ENCODE assay signal across 17 cellular contexts in the genomic region with DNA sequence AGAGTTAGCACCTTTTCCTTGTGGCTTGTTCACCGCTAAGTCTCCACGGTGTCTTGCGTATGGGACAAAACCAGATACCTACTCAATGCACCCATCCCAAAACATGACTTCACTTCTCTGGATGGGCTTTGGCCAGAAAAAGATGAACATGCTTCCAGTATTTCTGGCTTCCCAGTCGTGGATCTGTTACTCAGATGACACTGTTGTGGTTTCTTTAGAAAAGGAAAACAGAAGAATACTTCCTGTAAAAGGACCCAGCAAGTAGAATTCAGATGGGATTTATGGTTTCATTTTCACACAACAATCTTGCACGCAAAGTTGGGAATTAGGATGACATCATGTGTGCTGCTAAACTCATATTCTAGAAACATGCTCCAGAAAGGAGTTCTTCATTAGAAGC.
DNase-seq lines count a peak whose midpoint lies in the region; ATAC-seq and TF ChIP-seq lines count a peak whose summit lies in the region.
"Had no signal": no experiment of that assay in that cellular context is flagged by ENCODE, and none has a peak within 500 bp of the region (broad histone marks: within the 10 kb centered on the region; RNA-seq: fewer than 3 reads in every experiment).

No MANE protein-coding gene starts in this region.

- H4K91ac ChIP-seq in IMR-90 (ENCODE audit: insufficient read depth, low read depth, low read length) (no peak overlapping the region), neuronal stem cell (ENCODE audit: low read depth, low read length, poor library complexity) (no peak overlapping the region)

- TF ChIP-seq CTCF in AG09319 (IDR thresholded peaks at IDR 0.05; ENCODE audit: low read depth, low read length), result no peak
- no peak for TF ChIP-seq CTCF in IMR-90 (conservative IDR thresholded peaks at IDR 0.05; ENCODE audit: low read depth, low read length)
- no peak for TF ChIP-seq CTCF in endodermal cell (conservative IDR thresholded peaks at IDR 0.05)
- no peak for TF ChIP-seq CTCF in omental fat pad (IDR thresholded peaks at IDR 0.05)

- ATAC-seq in IMR-90 (ENCODE audit: low read depth) (peak; percentile 32), omental fat pad (ENCODE audit: low FRiP score) (no peak)
- ATAC-seq: naive thymus-derived CD4-positive, alpha-beta T cell had no signal

- H3K18ac ChIP-seq in IMR-90 (ENCODE audit: low read depth, low read length) (no peak overlapping the region), neuronal stem cell (ENCODE audit: low read length) (no peak overlapping the region)

- dilution Hi-C loops in IMR-90 (cut with HindIII; ENCODE audit: low sequenced_read_pairs, unreplicated experiment), result no loop called here

- no peak overlapping the region for H2BK5ac ChIP-seq in IMR-90 (ENCODE audit: low read depth, low read length, poor library complexity, severe bottlenecking)
- H2BK5ac ChIP-seq in neuronal stem cell (ENCODE audit: low read length), result no peak overlapping the region

- no peak overlapping the region for H3K4me3 Mint-ChIP-seq in endodermal cell
- H3K4me3 Mint-ChIP-seq: activated CD4-positive, alpha-beta memory T cell treated with anti-CD3 and anti-CD28 coated beads for 36 hours; naive thymus-derived CD4-positive, alpha-beta T cell had no signal

- no peak overlapping the region for H4K8ac ChIP-seq in IMR-90 (ENCODE audit: low read depth in 2 of 2, low read length in 2 of 2)
- no peak overlapping the region for H4K8ac ChIP-seq in neuronal stem cell (ENCODE audit: low read depth, low read length)

- BruUV-seq in IMR-90 (replicated peaks; lab: Mats Ljungman, UMichigan), result no TSS peak

- peaks cover 3% of the 10 kb centered on the region; the same call in 1 of the 2 replicates for H3K4me1 ChIP-seq in IMR-90 (ENCODE audit: control insufficient read depth, insufficient read depth, low read length)
- H3K4me1 ChIP-seq in endodermal cell (ENCODE audit: control insufficient read depth, insufficient read depth, low read length), result peaks cover 5% of the 10 kb centered on the region
- H3K4me1 ChIP-seq in neuronal stem cell (ENCODE audit: control insufficient read depth in 2 of 2, insufficient read depth in 1 of 2, low read depth in 1 of 2, low read length in 2 of 2), result peaks cover 18 to 25% of the 10 kb centered on the region in 2 donors
- H3K4me1 ChIP-seq: esophagus squamous epithelium had no signal

- H3K36me3 Mint-ChIP-seq in endodermal cell (ENCODE audit: low read depth), result no peaks in the 10 kb centered on the region
- H3K36me3 Mint-ChIP-seq: activated CD4-positive, alpha-beta memory T cell treated with anti-CD3 and anti-CD28 coated beads for 36 hours had no signal

- H3K14ac ChIP-seq in IMR-90 (replicated peaks; ENCODE audit: low read depth, low read length), result no peak overlapping the region
- no peak overlapping the region for H3K14ac ChIP-seq in neuronal stem cell (ENCODE audit: low read length)

- H3K9me3 ChIP-seq in IMR-90 (ENCODE audit: control insufficient read depth, insufficient read depth, low read length) (no peaks in the 10 kb centered on the region), endodermal cell (ENCODE audit: control insufficient read depth, low read length) (no peaks in the 10 kb centered on the region), neuronal stem cell (replicated peaks in 1 of 2; ENCODE audit: control insufficient read depth in 2 of 2, insufficient read depth in 1 of 2, low read depth in 1 of 2, low read length in 2 of 2) (no peaks in the 10 kb centered on the region)
- H3K9me3 ChIP-seq: esophagus squamous epithelium had no signal

- H2AK9ac ChIP-seq in IMR-90 (replicated peaks; ENCODE audit: low read depth, low read length, poor library complexity), result no peak overlapping the region

- H3K27ac ChIP-seq in IMR-90 (ENCODE audit: insufficient read depth, low read length) (no peak overlapping the region), endodermal cell (ENCODE audit: low read depth, low read length) (peak overlapping the region; percentile 73), neuronal stem cell (replicated peaks; ENCODE audit: low read length) (no peak overlapping the region)

- H3K23ac ChIP-seq in IMR-90 (ENCODE audit: low read depth, low read length) (no peak overlapping the region), neuronal stem cell (ENCODE audit: low read depth, low read length, poor library complexity) (no peak overlapping the region)

- H2BK15ac ChIP-seq in IMR-90 (ENCODE audit: low read depth, low read length) (no peak overlapping the region), neuronal stem cell (ENCODE audit: low read length) (no peak overlapping the region)

- TF ChIP-seq RAD21 in IMR-90 (IDR thresholded peaks at IDR 0.05; ENCODE audit: low read length), result no peak

- H3K36me3 ChIP-seq in IMR-90 (ENCODE audit: control insufficient read depth, insufficient read depth, low read length) (no peaks in the 10 kb centered on the region), endodermal cell (ENCODE audit: control insufficient read depth, insufficient read depth, low read length) (no peaks in the 10 kb centered on the region), neuronal stem cell (replicated peaks in 1 of 2; ENCODE audit: control insufficient read depth in 2 of 2, insufficient read depth in 2 of 2, low read length in 2 of 2) (no peaks in the 10 kb centered on the region)
- H3K36me3 ChIP-seq: esophagus squamous epithelium had no signal

- H3K9me3 Mint-ChIP-seq in endodermal cell, result no peaks in the 10 kb centered on the region
- H3K9me3 Mint-ChIP-seq: activated CD4-positive, alpha-beta memory T cell treated with anti-CD3 and anti-CD28 coated beads for 36 hours had no signal

- H3K27me3 Mint-ChIP-seq in endodermal cell (ENCODE audit: insufficient read depth), result no peaks in the 10 kb centered on the region
- H3K27me3 Mint-ChIP-seq: activated CD4-positive, alpha-beta memory T cell treated with anti-CD3 and anti-CD28 coated beads for 36 hours had no signal

- H3K9me1 ChIP-seq in IMR-90 (ENCODE audit: insufficient read depth, low read length), result no peaks in the 10 kb centered on the region

- H3K79me1 ChIP-seq in IMR-90 (ENCODE audit: low read depth in 1 of 2, low read length in 2 of 2) (no peaks in the 10 kb centered on the region), neuronal stem cell (ENCODE audit: low read depth, low read length) (no peaks in the 10 kb centered on the region)

- no peak overlapping the region for H3K9ac ChIP-seq in IMR-90 (ENCODE audit: low read depth, low read length)
- H3K9ac ChIP-seq in endodermal cell (ENCODE audit: extremely low read depth, low read length, poor library complexity, severe bottlenecking), result no peak overlapping the region
- no peak overlapping the region for H3K9ac ChIP-seq in neuronal stem cell (ENCODE audit: low read depth, low read length, poor library complexity)

- DNase-seq in AG09319 (ENCODE audit: extremely low read depth, low read depth) (peak; percentile 85), IMR-90 (peak; percentile 79), endodermal cell (no peak), neuronal stem cell (ENCODE audit: low spot score) (no peak), DMS79 treated with DMSO at 0.1 percent for 48 hours (lab: John Stamatoyannopoulos, UW) (no peak), DMS53 treated with DMSO at 0.1 percent for 48 hours (lab: John Stamatoyannopoulos, UW; ENCODE audit: unreplicated experiment) (no peak), NCI-H1417 treated with DMSO at 0.1 percent for 48 hours (lab: John Stamatoyannopoulos, UW) (no peak), omental fat pad (ENCODE audit: low spot score) (no peak)
- DNase-seq: activated CD4-positive, alpha-beta memory T cell treated with anti-CD3 and anti-CD28 coated beads for 36 hours; activated effector memory CD4-positive, alpha-beta T cell treated with anti-CD3 and anti-CD28 coated beads, Interleukin-2, amount 50 U/mL, for 16 hours; C1 segment of cervical spinal cord; esophagus squamous epithelium; kidney; MM.1S; naive thymus-derived CD4-positive, alpha-beta T cell; NCI-H2227 treated with DMSO at 0.1 percent for 48 hours; stimulated activated CD4-positive, alpha-beta T cell treated with anti-CD3 and anti-CD28 coated beads, Interleukin-15, amount 100 ng/mL, for 24 hours had no signal

- in situ Hi-C loops in IMR-90 (cut with MboI; ENCODE audit: low sequenced_read_pairs), result no loop called here

- no peak overlapping the region for H3K56ac ChIP-seq in IMR-90 (ENCODE audit: extremely low read depth, insufficient read depth, low read length)

- no peak for TF ChIP-seq POLR2A in IMR-90 (IDR thresholded peaks at IDR 0.05; ENCODE audit: low read depth, low read length)

- H3K4me2 ChIP-seq in IMR-90 (ENCODE audit: low read depth, low read length) (no peak overlapping the region), neuronal stem cell (ENCODE audit: insufficient read depth, low read length, poor library complexity, severe bottlenecking) (no peak overlapping the region)

- H2BK20ac ChIP-seq in IMR-90 (ENCODE audit: low read depth, low read length), result no peak overlapping the region

- intact Hi-C loops in IMR-90 (cut with micrococcal nuclease), result no loop called here

- H2AFZ ChIP-seq in IMR-90 (replicated peaks; ENCODE audit: low read length, poor library complexity) (no peak overlapping the region), neuronal stem cell (ENCODE audit: low read length) (peak overlapping the region; percentile 37)

- no peak overlapping the region for H3K4me3 ChIP-seq in IMR-90 (ENCODE audit: insufficient read depth, low read depth, low read length)
- no peak overlapping the region for H3K4me3 ChIP-seq in endodermal cell (ENCODE audit: low read length)
- no peak overlapping the region for H3K4me3 ChIP-seq in neuronal stem cell (ENCODE audit: low read length in 2 of 2)

- WGBS in IMR-90 (ENCODE audit: extremely low coverage in 2 of 2, insufficient read length in 1 of 2), 2 experiments, result no CpG with 5 or more reads among the region's 5 CpGs
- WGBS in endodermal cell (ENCODE audit: insufficient coverage in 1 of 2, insufficient read length in 1 of 2), 2 experiments, result 87 to 90% methylated on average over 3 to 5 of the region's 5 CpGs
- no CpG with 5 or more reads among the region's 5 CpGs for WGBS in neuronal stem cell (ENCODE audit: extremely low coverage in 2 of 2, insufficient read length in 2 of 2, insufficient replicate concordance in 1 of 2), 2 donors

- H3K4me1 Mint-ChIP-seq in endodermal cell, result peaks cover 9% of the 10 kb centered on the region
- H3K4me1 Mint-ChIP-seq: naive thymus-derived CD4-positive, alpha-beta T cell had no signal

- H3K4ac ChIP-seq in IMR-90 (ENCODE audit: low read depth, low read length) (no peak overlapping the region), neuronal stem cell (ENCODE audit: low read length) (no peak overlapping the region)

- POLR2A ChIA-PET in IMR-90 (lab: Charles Lee; ENCODE audit: unreplicated experiment), result no interaction called here

- H4K5ac ChIP-seq in IMR-90 (ENCODE audit: low read depth, low read length), result no peak overlapping the region

- CTCF ChIA-PET in IMR-90 (lab: Yijun Ruan, JAX), result no interaction called here

- H2BK12ac ChIP-seq in neuronal stem cell (ENCODE audit: low read length), result no peak overlapping the region

- H2AK5ac ChIP-seq in IMR-90 (ENCODE audit: low read depth, low read length), result no peak overlapping the region
- no peak overlapping the region for H2AK5ac ChIP-seq in neuronal stem cell (ENCODE audit: low read depth, low read length)

- no peaks in the 10 kb centered on the region for H3K27me3 ChIP-seq in IMR-90 (ENCODE audit: control insufficient read depth, insufficient read depth, low read length)
- no peaks in the 10 kb centered on the region for H3K27me3 ChIP-seq in endodermal cell (ENCODE audit: control insufficient read depth, insufficient read depth, low read length, poor library complexity, severe bottlenecking)
- no peaks in the 10 kb centered on the region for H3K27me3 ChIP-seq in neuronal stem cell (ENCODE audit: control insufficient read depth in 3 of 3, insufficient read depth in 3 of 3, low read depth in 1 of 3, low read length in 3 of 3)
- H3K27me3 ChIP-seq: esophagus squamous epithelium had no signal

- no peak overlapping the region for H3K27ac Mint-ChIP-seq in endodermal cell
- H3K27ac Mint-ChIP-seq: activated CD4-positive, alpha-beta memory T cell treated with anti-CD3 and anti-CD28 coated beads for 36 hours; naive thymus-derived CD4-positive, alpha-beta T cell had no signal

- no peak overlapping the region for H2BK120ac ChIP-seq in IMR-90 (ENCODE audit: low read depth, low read length)
- no peak overlapping the region for H2BK120ac ChIP-seq in neuronal stem cell (ENCODE audit: low read depth, low read length)

- no peaks in the 10 kb centered on the region for H4K20me1 ChIP-seq in IMR-90 (ENCODE audit: insufficient read depth, low read length)

Comparison
In these comparisons a context has a peak if more than half of its experiments do, and no peak if none do; other contexts are left out.
1. DNase-seq: peak in AG09319 (single experiment) and IMR-90 (single experiment); none in endodermal cell (single experiment), neuronal stem cell (single experiment), DMS79 treated with DMSO at 0.1 percent for 48 hours (single experiment), DMS53 treated with DMSO at 0.1 percent for 48 hours (single experiment), NCI-H1417 treated with DMSO at 0.1 percent for 48 hours (single experiment) and omental fat pad (single experiment).